3 cellular contexts compared by ENCODE assay signal in the genomic region with DNA sequence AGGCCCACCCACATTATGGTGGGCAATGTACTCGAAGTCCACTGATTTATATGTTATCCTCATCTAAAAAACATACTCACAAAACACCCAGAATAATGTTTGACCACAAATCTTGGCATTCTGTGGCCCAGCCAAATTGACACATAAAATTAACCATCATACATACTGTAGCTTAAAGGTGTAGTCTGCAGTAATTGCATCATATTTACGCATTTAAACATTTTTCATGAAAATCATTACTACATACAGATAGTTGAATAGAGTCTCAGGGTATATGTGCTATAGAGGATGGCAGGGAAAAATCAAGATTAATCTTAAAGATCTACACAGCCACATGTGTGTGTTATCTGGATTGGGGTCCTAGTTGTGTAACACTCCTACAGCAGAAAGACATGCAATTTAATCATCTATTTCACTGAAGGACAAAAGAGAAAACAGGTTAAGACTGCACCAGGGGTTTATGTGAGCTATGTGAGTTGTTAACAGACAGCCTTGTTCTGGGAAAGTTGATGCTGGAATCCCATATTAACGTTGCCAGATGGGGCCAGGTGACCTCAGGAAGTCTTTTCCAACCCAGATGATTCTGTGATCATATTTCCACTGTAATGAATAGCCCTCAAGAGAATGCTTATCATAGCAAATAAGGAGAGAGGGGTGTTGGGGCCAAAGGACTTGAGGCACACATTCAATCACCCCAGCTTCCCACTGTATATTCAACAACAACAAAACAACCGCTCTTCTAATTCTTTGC.
TF ChIP-seq lines count a peak whose summit lies in the region.

No MANE protein-coding gene starts in this region.

TF ChIP-seq in SK-N-SH, 30 proteins besides CTCF, POLR2A, EP300 and RAD21:
- TF ChIP-seq GATA2 (CRISPR knock-in tag; IDR thresholded peaks at IDR 0.05) (0 out of 2 replicates have a peak, but pooled peaks have one; percentile 7), RXRA (IDR thresholded peaks at IDR 0.05; ENCODE audit: borderline replicate concordance, low read depth) (no peak)

TF ChIP-seq in SK-N-SH treated with all-trans-retinoic acid at 6 μM for 48 hours, 23 proteins besides CTCF, POLR2A, EP300 and RAD21:
- TF ChIP-seq ESRRG (CRISPR knock-in tag; IDR thresholded peaks at IDR 0.05) (no peak), GLIS3 (CRISPR knock-in tag; IDR thresholded peaks at IDR 0.05) (no peak), ZC3H10 (CRISPR knock-in tag; IDR thresholded peaks at IDR 0.05) (no peak), CSDC2 (CRISPR knock-in tag; IDR thresholded peaks at IDR 0.05) (no peak), ZNF565 (CRISPR knock-in tag; conservative IDR thresholded peaks at IDR 0.05; ENCODE audit: low read depth) (no peak), TOX (CRISPR knock-in tag; IDR thresholded peaks at IDR 0.05; ENCODE audit: borderline replicate concordance) (no peak)
- TF ChIP-seq, protein P1, sequence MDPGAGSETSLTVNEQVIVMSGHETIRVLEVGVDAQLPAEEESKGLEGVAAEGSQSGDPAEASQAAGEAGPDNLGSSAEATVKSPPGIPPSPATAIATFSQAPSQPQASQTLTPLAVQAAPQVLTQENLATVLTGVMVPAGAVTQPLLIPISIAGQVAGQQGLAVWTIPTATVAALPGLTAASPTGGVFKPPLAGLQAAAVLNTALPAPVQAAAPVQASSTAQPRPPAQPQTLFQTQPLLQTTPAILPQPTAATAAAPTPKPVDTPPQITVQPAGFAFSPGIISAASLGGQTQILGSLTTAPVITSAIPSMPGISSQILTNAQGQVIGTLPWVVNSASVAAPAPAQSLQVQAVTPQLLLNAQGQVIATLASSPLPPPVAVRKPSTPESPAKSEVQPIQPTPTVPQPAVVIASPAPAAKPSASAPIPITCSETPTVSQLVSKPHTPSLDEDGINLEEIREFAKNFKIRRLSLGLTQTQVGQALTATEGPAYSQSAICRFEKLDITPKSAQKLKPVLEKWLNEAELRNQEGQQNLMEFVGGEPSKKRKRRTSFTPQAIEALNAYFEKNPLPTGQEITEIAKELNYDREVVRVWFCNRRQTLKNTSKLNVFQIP (CRISPR knock-in tag; IDR thresholded peaks at IDR 0.05; ENCODE audit: borderline replicate concordance, low read depth): no peak
- TF ChIP-seq, protein P2, sequence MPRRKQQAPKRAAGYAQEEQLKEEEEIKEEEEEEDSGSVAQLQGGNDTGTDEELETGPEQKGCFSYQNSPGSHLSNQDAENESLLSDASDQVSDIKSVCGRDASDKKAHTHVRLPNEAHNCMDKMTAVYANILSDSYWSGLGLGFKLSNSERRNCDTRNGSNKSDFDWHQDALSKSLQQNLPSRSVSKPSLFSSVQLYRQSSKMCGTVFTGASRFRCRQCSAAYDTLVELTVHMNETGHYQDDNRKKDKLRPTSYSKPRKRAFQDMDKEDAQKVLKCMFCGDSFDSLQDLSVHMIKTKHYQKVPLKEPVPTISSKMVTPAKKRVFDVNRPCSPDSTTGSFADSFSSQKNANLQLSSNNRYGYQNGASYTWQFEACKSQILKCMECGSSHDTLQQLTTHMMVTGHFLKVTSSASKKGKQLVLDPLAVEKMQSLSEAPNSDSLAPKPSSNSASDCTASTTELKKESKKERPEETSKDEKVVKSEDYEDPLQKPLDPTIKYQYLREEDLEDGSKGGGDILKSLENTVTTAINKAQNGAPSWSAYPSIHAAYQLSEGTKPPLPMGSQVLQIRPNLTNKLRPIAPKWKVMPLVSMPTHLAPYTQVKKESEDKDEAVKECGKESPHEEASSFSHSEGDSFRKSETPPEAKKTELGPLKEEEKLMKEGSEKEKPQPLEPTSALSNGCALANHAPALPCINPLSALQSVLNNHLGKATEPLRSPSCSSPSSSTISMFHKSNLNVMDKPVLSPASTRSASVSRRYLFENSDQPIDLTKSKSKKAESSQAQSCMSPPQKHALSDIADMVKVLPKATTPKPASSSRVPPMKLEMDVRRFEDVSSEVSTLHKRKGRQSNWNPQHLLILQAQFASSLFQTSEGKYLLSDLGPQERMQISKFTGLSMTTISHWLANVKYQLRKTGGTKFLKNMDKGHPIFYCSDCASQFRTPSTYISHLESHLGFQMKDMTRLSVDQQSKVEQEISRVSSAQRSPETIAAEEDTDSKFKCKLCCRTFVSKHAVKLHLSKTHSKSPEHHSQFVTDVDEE (CRISPR knock-in tag; IDR thresholded peaks at IDR 0.05): no peak

TF ChIP-seq in endothelial cell of umbilical vein, 7 proteins besides CTCF, POLR2A, EP300 and RAD21:
- TF ChIP-seq, protein P3, sequence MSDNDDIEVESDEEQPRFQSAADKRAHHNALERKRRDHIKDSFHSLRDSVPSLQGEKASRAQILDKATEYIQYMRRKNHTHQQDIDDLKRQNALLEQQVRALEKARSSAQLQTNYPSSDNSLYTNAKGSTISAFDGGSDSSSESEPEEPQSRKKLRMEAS (IDR thresholded peaks at IDR 0.05; ENCODE audit: insufficient read depth, insufficient read length): no peak
- TF ChIP-seq MYC (IDR thresholded peaks at IDR 0.05; ENCODE audit: low read depth, low read length) (no peak), GATA2 (IDR thresholded peaks at IDR 0.05; ENCODE audit: insufficient read depth, insufficient read length, low read depth, low read length) (no peak), POLR2AphosphoS5 (IDR thresholded peaks at IDR 0.05; ENCODE audit: insufficient read depth, low read depth, low read length) (no peak), JUN (IDR thresholded peaks at IDR 0.05; ENCODE audit: borderline replicate concordance, insufficient read depth, insufficient read length, low read depth) (no peak), EZH2 (IDR thresholded peaks at IDR 0.05; ENCODE audit: borderline replicate concordance, low read depth, low read length, severe bottlenecking) (no peak), FOS (IDR thresholded peaks at IDR 0.05; ENCODE audit: borderline replicate concordance, insufficient read depth, low read length) (no peak)
